In the genomic region with DNA sequence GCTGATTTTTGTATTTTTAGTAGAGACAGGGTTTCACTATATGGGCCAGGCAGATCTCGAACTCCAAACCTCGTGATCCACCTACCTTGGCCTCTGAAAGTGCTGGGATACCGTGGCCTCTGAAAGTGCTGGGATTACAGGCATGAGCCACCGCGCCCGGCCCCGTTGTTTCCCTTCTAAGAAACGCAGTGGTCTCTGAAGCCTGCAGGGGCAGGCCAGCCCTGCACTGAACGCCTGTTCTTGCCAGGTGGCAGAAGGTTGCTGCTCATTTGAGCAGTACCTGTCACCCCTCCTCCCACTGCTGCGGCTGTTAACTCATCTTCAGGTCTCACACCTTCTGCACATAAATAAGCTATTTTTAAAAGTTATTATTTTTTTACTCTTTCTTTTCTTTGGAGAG, we compare ENCODE assay signal across 14 cellular contexts. TPM values are rescaled to one million over a fixed set of nuclear protein-coding genes. Genes with fewer than 3 reads are reported as not detected.
DNase-seq lines count a peak whose midpoint lies in the region; ATAC-seq and TF ChIP-seq lines count a peak whose summit lies in the region.
"Had no signal": no experiment of that assay in that cellular context is flagged by ENCODE, and none has a peak within 500 bp of the region (broad histone marks: within the 10 kb centered on the region; RNA-seq: fewer than 3 reads in every experiment).

No MANE protein-coding gene starts in this region.

- H3K56ac ChIP-seq in H9 (ENCODE audit: insufficient read length, low read depth, low read length) = no peak overlapping the region

- no peak overlapping the region for H3K9ac ChIP-seq in H9 (ENCODE audit: extremely low read depth, insufficient read length, low read length)
- no peak overlapping the region for H3K9ac ChIP-seq in PC-3 (ENCODE audit: low read length)
- no peak overlapping the region for H3K9ac ChIP-seq in endodermal cell (ENCODE audit: extremely low read depth, low read length, poor library complexity, severe bottlenecking)
- no peak overlapping the region for H3K9ac ChIP-seq in subcutaneous abdominal adipose tissue (ENCODE audit: low read length in 5 of 5)

- H2BK120ac ChIP-seq in H9 (ENCODE audit: low read depth, low read length, poor library complexity, severe bottlenecking) = no peak overlapping the region

- H3K14ac ChIP-seq in H9 (ENCODE audit: insufficient read depth, low read length) = no peak overlapping the region

- H3K9me3 Mint-ChIP-seq in H9 (no peaks in the 10 kb centered on the region; a peak in 1 of 5 replicates), endodermal cell (no peaks in the 10 kb centered on the region)
- no peaks in the 10 kb centered on the region for H3K9me3 Mint-ChIP-seq in CD8-positive, alpha-beta memory T cell
- H3K9me3 Mint-ChIP-seq: activated naive CD8-positive, alpha-beta T cell treated with anti-CD3 and anti-CD28 coated beads, Interleukin-2, amount 10 ng/mL, durations not matched to agents 7 days and 5 days; naive thymus-derived CD8-positive, alpha-beta T cell had no signal

- no peak overlapping the region for H4K91ac ChIP-seq in H9 (ENCODE audit: insufficient read length, low read depth, low read length)

- CTCF ChIA-PET in PC-3 (lab: Charles Lee) = no interaction called here
- CTCF ChIA-PET in CD8-positive, alpha-beta memory T cell (lab: Charles Lee) = interaction anchor here (0.8 to 5.9 kb wide), 17 partner anchors 8 to 363 kb away, joined by 3 to 88 read pairs (median 5); partner anchors contain the start of gene GPRC5A

- no peaks in the 10 kb centered on the region for H3K23me2 ChIP-seq in H9 (ENCODE audit: insufficient read length, low read depth, low read length, poor library complexity, severe bottlenecking)

- H3K36me3 Mint-ChIP-seq in H9 (ENCODE audit: insufficient read depth in 1 of 3, low read depth in 3 of 3) = no peaks in the 10 kb centered on the region
- no peaks in the 10 kb centered on the region for H3K36me3 Mint-ChIP-seq in endodermal cell (ENCODE audit: low read depth)
- H3K36me3 Mint-ChIP-seq in CD8-positive, alpha-beta memory T cell = no peaks in the 10 kb centered on the region
- H3K36me3 Mint-ChIP-seq: activated naive CD8-positive, alpha-beta T cell treated with anti-CD3 and anti-CD28 coated beads, Interleukin-2, amount 10 ng/mL, durations not matched to agents 7 days and 5 days; naive thymus-derived CD8-positive, alpha-beta T cell had no signal

- H2AK5ac ChIP-seq in H9 (ENCODE audit: insufficient read length, low read length) = no peak overlapping the region

- TF ChIP-seq CTCF in H9 (conservative IDR thresholded peaks at IDR 0.05) (no peak; the same call in 2 of the 3 replicates), PC-3 (conservative IDR thresholded peaks at IDR 0.05; ENCODE audit: low read depth, low read length) (no peak), endodermal cell (conservative IDR thresholded peaks at IDR 0.05) (peak; percentile 31)

- WGBS in H9 (ENCODE audit: extremely low coverage, insufficient read length, low lambda C conversion rate) = no CpG with 5 or more reads among the region's 10 CpGs
- 77% methylated on average over 9 to 10 of the region's 10 CpGs for WGBS in endodermal cell (ENCODE audit: insufficient coverage in 1 of 2, insufficient read length in 1 of 2), 2 experiments

- H2AFZ ChIP-seq in H9 (ENCODE audit: low read length) (no peak overlapping the region), PC-3 (ENCODE audit: low read length) (no peak overlapping the region)

- H3K27ac ChIP-seq in H9 (ENCODE audit: insufficient read length, low read depth, low read length) (no peak overlapping the region), PC-3 (ENCODE audit: low read length) (0 out of 2 replicates have a peak overlapping the region, but pooled peaks have one; percentile 5), endodermal cell (ENCODE audit: low read depth, low read length) (no peak overlapping the region), subcutaneous abdominal adipose tissue (ENCODE audit: low read depth, low read length) (peak overlapping the region; percentile 62)
- no peak overlapping the region for H3K27ac ChIP-seq in CD8-positive, alpha-beta memory T cell (ENCODE audit: low read depth, low read length)

- no peak overlapping the region for H3K4me3 Mint-ChIP-seq in H9
- no peak overlapping the region for H3K4me3 Mint-ChIP-seq in endodermal cell
- H3K4me3 Mint-ChIP-seq in CD8-positive, alpha-beta memory T cell = no peak overlapping the region

- peaks cover 48% of the 10 kb centered on the region for H3K36me3 ChIP-seq in PC-3 (ENCODE audit: low read depth, low read length)
- no peaks in the 10 kb centered on the region for H3K36me3 ChIP-seq in endodermal cell (ENCODE audit: control insufficient read depth, insufficient read depth, low read length)
- peaks cover 0 to 3% (median 0%) of the 10 kb centered on the region in 5 donors for H3K36me3 ChIP-seq in subcutaneous abdominal adipose tissue (ENCODE audit: control insufficient read depth in 5 of 5, insufficient read depth in 5 of 5, low read length in 5 of 5)
- no peaks in the 10 kb centered on the region for H3K36me3 ChIP-seq in CD8-positive, alpha-beta memory T cell (ENCODE audit: insufficient read depth, low read length)
- H3K36me3 ChIP-seq: BE2C had no signal

- H3K79me1 ChIP-seq in H9 (ENCODE audit: insufficient read depth, low read depth, low read length, poor library complexity, severe bottlenecking) = no peaks in the 10 kb centered on the region

- peaks cover 24% of the 10 kb centered on the region for H3F3A ChIP-seq in PC-3 (ENCODE audit: low read length, unreplicated experiment)

- H3K4me1 ChIP-seq in H9 (ENCODE audit: insufficient read depth, low read length) (peaks cover 4% of the 10 kb centered on the region; the same call in 1 of the 2 replicates), PC-3 (ENCODE audit: insufficient read depth, low read length) (peaks cover 22% of the 10 kb centered on the region; the same call in 1 of the 2 replicates), endodermal cell (ENCODE audit: control insufficient read depth, insufficient read depth, low read length) (peaks cover 5% of the 10 kb centered on the region), subcutaneous abdominal adipose tissue (ENCODE audit: control insufficient read depth in 5 of 5, insufficient read depth in 5 of 5, low read length in 5 of 5) (peaks cover 13 to 29% (median 26%) of the 10 kb centered on the region in 5 donors)
- peaks cover 5% of the 10 kb centered on the region for H3K4me1 ChIP-seq in CD8-positive, alpha-beta memory T cell (ENCODE audit: insufficient read depth, low read length)
- H3K4me1 ChIP-seq: BE2C had no signal

- H2BK12ac ChIP-seq in H9 (ENCODE audit: insufficient read length, low read depth, low read length) = no peak overlapping the region

- H3K27ac Mint-ChIP-seq in H9 (peak overlapping the region in 1 of 3 experiments; percentile 66; a peak in 1 of 7 replicates), endodermal cell (no peak overlapping the region)
- no peak overlapping the region for H3K27ac Mint-ChIP-seq in CD8-positive, alpha-beta memory T cell
- H3K27ac Mint-ChIP-seq: activated naive CD8-positive, alpha-beta T cell treated with anti-CD3 and anti-CD28 coated beads, Interleukin-2, amount 10 ng/mL, durations not matched to agents 7 days and 5 days had no signal

- no peak overlapping the region for H3K23ac ChIP-seq in H9 (ENCODE audit: insufficient read length, low read depth, low read length)

- no peaks in the 10 kb centered on the region for H4K20me1 ChIP-seq in H9 (ENCODE audit: control insufficient read depth, insufficient read depth, insufficient read length)
- H4K20me1 ChIP-seq in PC-3 (ENCODE audit: low read length) = peaks cover 51% of the 10 kb centered on the region

- H3K18ac ChIP-seq in H9 (ENCODE audit: insufficient read length, low read depth, low read length) = no peak overlapping the region

- H3K4me2 ChIP-seq in H9 (ENCODE audit: insufficient read depth, insufficient read length, low read length) (no peak overlapping the region), PC-3 (ENCODE audit: low read length) (no peak overlapping the region)

- H3K9me2 ChIP-seq in PC-3 (replicated peaks; ENCODE audit: low read length) = no peaks in the 10 kb centered on the region

- H3K79me2 ChIP-seq in H9 (ENCODE audit: insufficient read depth, low read length) (no peaks in the 10 kb centered on the region), PC-3 (ENCODE audit: low read length) (peaks cover 50% of the 10 kb centered on the region)

- H3K27me3 Mint-ChIP-seq in H9 (ENCODE audit: low read depth) = peaks cover 12% of the 10 kb centered on the region
- peaks cover 12% of the 10 kb centered on the region for H3K27me3 Mint-ChIP-seq in endodermal cell (ENCODE audit: insufficient read depth)
- peaks cover 22 to 28% of the 10 kb centered on the region in 2 donors for H3K27me3 Mint-ChIP-seq in CD8-positive, alpha-beta memory T cell

- no peak overlapping the region for H4K5ac ChIP-seq in H9 (ENCODE audit: insufficient read length, low read depth, low read length)

- no peak overlapping the region for H3K4ac ChIP-seq in H9 (ENCODE audit: low read depth, low read length)

- BruUV-seq in PC-3 (replicated peaks; lab: Mats Ljungman, UMichigan) = no TSS peak

- H3K27me3 ChIP-seq in H9 (ENCODE audit: insufficient read depth, low read length) (no peaks in the 10 kb centered on the region), PC-3 (ENCODE audit: low read length) (no peaks in the 10 kb centered on the region), endodermal cell (ENCODE audit: control insufficient read depth, insufficient read depth, low read length, poor library complexity, severe bottlenecking) (no peaks in the 10 kb centered on the region), subcutaneous abdominal adipose tissue (ENCODE audit: control insufficient read depth in 5 of 5, insufficient read depth in 4 of 5, low read length in 5 of 5) (no peaks in the 10 kb centered on the region)
- H3K27me3 ChIP-seq in CD8-positive, alpha-beta memory T cell (ENCODE audit: insufficient read depth, low read length, poor library complexity, severe bottlenecking) = no peaks in the 10 kb centered on the region

- H3K4me1 Mint-ChIP-seq in H9 (peaks cover 16 to 28% of the 10 kb centered on the region in 2 experiments), endodermal cell (peaks cover 16% of the 10 kb centered on the region)
- peaks cover 5 to 9% (median 8%) of the 10 kb centered on the region in 3 donors for H3K4me1 Mint-ChIP-seq in CD8-positive, alpha-beta memory T cell

- POLR2A ChIA-PET in PC-3 (lab: Charles Lee; ENCODE audit: unreplicated experiment) = no interaction called here
- POLR2A ChIA-PET in CD8-positive, alpha-beta memory T cell (lab: Charles Lee) = no interaction called here

- intact Hi-C loops in PC-3 (cut with micrococcal nuclease) = loop anchor here (1.0 to 5.0 kb wide), 4 partner anchors 61 to 307 kb away; no protein-coding TSS in a partner anchor

- H2BK20ac ChIP-seq in H9 (ENCODE audit: low read depth, low read length, poor library complexity, severe bottlenecking) = no peak overlapping the region

- H3K9me3 ChIP-seq in H9 (ENCODE audit: control insufficient read depth, low read depth, low read length) (no peaks in the 10 kb centered on the region), PC-3 (ENCODE audit: low read length) (no peaks in the 10 kb centered on the region), endodermal cell (ENCODE audit: control insufficient read depth, low read length) (no peaks in the 10 kb centered on the region), subcutaneous abdominal adipose tissue (ENCODE audit: control insufficient read depth in 5 of 5, low read length in 5 of 5) (no peaks in the 10 kb centered on the region)
- H3K9me3 ChIP-seq in CD8-positive, alpha-beta memory T cell (ENCODE audit: low read length) = no peaks in the 10 kb centered on the region
- H3K9me3 ChIP-seq: BE2C had no signal

- H3T11ph ChIP-seq in H9 (ENCODE audit: low read length) = no peak overlapping the region

- no peak overlapping the region for H3K4me3 ChIP-seq in PC-3 (ENCODE audit: low read length)
- H3K4me3 ChIP-seq in endodermal cell (ENCODE audit: low read length) = no peak overlapping the region
- no peak overlapping the region for H3K4me3 ChIP-seq in subcutaneous abdominal adipose tissue (ENCODE audit: low read depth in 1 of 5, low read length in 5 of 5)
- H3K4me3 ChIP-seq in CD8-positive, alpha-beta memory T cell (ENCODE audit: low read length) = no peak overlapping the region

- H4K8ac ChIP-seq in H9 (replicated peaks; ENCODE audit: insufficient read length, low read depth, low read length) = no peak overlapping the region

- H2BK5ac ChIP-seq in H9 (ENCODE audit: insufficient read length, low read length) = no peak overlapping the region

- ATAC-seq in PC-3 (peak; percentile 25), HG02798 (IDR thresholded peaks at IDR 0.05; ENCODE audit: poor library complexity, unreplicated experiment) (no peak)

- H2BK15ac ChIP-seq in H9 (ENCODE audit: low read depth, low read length) = no peak overlapping the region

- DNase-seq in H9 = peak; percentile 84
- no peak for DNase-seq in PC-3
- DNase-seq in endodermal cell = peak; percentile 90
- no peak for DNase-seq in CD8-positive, alpha-beta memory T cell
- no peak for DNase-seq in GF-D8 (lab: John Stamatoyannopoulos, UW)

RNA-seq across cellular contexts. Expression of gene GPRC5A, which starts 24.3 kb away (rescaled TPM):
- total RNA-seq in H9 (2021) (0.09 and 0.13 TPM in 2 replicates), PC-3 (2014; rRNA removed) (140 and 144 TPM in 2 replicates), endodermal cell (1 to 10 TPM in 1 of 2 donors, under 1 TPM in 1; 0.15 to 1.0 TPM)
- polyA plus RNA-seq in endodermal cell (2013, experiment 1 of 2) = 0.25 TPM
- 0.33 TPM for polyA plus RNA-seq in endodermal cell (2013, experiment 2 of 2)
- not detected for total RNA-seq in CD8-positive, alpha-beta memory T cell
- not detected for polyA plus RNA-seq in CD8-positive, alpha-beta memory T cell
- total RNA-seq: activated CD8-positive, alpha-beta memory T cell treated with anti-CD3 and anti-CD28 coated beads for 36 hours; activated naive CD8-positive, alpha-beta T cell treated with anti-CD3 and anti-CD28 coated beads, Interleukin-2, amount 10 ng/mL, durations not matched to agents 7 days and 5 days; naive thymus-derived CD8-positive, alpha-beta T cell had no signal
- polyA plus RNA-seq: naive thymus-derived CD8-positive, alpha-beta T cell had no signal

RNA-seq across cellular contexts. Expression of gene GPRC5D, which starts 36.3 kb away (rescaled TPM):
- not detected in 2 replicates for total RNA-seq in H9 (2021)
- total RNA-seq in PC-3 (2014; rRNA removed) = not detected in 2 replicates
- not detected for total RNA-seq in endodermal cell
- not detected for polyA plus RNA-seq in endodermal cell (2013, experiment 1 of 2)
- polyA plus RNA-seq in endodermal cell (2013, experiment 2 of 2) = not detected
- total RNA-seq in CD8-positive, alpha-beta memory T cell = not detected
- 0.35 TPM for polyA plus RNA-seq in CD8-positive, alpha-beta memory T cell
- total RNA-seq: activated CD8-positive, alpha-beta memory T cell treated with anti-CD3 and anti-CD28 coated beads for 36 hours; activated naive CD8-positive, alpha-beta T cell treated with anti-CD3 and anti-CD28 coated beads, Interleukin-2, amount 10 ng/mL, durations not matched to agents 7 days and 5 days; M059J; mammary epithelial cell; naive thymus-derived CD8-positive, alpha-beta T cell; skeletal muscle tissue had no signal
- polyA plus RNA-seq: mammary epithelial cell had no signal

Comparison
In these comparisons a context has a peak if more than half of its experiments do, and no peak if none do; other contexts are left out.
1. DNase-seq: peak in H9 (single experiment) and endodermal cell (single experiment); none in PC-3 (single experiment), CD8-positive, alpha-beta memory T cell (0 of 5) and GF-D8 (single experiment).
2. H3K27ac ChIP-seq: peak in PC-3 (single experiment) and subcutaneous abdominal adipose tissue (single experiment); none in H9 (single experiment), endodermal cell (single experiment) and CD8-positive, alpha-beta memory T cell (single experiment).
3. RNA of gene GPRC5A, which starts 24.3 kb away (total RNA-seq): 140 to 144 TPM in PC-3; 0.15 to 1.0 TPM in endodermal cell, not detected in CD8-positive, alpha-beta memory T cell and 0.09 to 0.13 TPM in H9; every median in the first group is over 10 times any median in the second.